In the genomic region with DNA sequence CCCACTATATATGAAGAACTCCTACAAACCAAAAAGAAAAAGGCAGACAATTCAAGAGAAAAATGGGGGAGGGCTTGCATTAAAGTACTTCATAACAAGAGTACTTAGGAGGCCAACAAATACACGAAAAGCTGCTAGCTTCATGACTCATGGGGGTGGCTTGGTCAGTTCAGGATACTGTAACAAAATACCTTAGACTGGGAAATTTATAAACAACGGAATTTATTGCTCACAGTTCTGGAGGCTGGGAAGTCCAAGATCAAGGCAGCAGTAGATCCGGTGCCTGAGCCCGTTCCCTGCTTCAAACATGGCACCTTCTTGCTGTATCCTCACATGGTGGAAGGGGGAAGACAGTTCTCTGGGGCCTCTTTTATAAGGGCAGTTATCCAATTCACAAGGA, we compare ENCODE assay signal across 18 cellular contexts.
DNase-seq lines count a peak whose midpoint lies in the region; ATAC-seq and TF ChIP-seq lines count a peak whose summit lies in the region.
"Had no signal": no experiment of that assay in that cellular context is flagged by ENCODE, and none has a peak within 500 bp of the region (broad histone marks: within the 10 kb centered on the region; RNA-seq: fewer than 3 reads in every experiment).

No MANE protein-coding gene starts in this region.

- no peak for TF ChIP-seq CTCF in astrocyte of the spinal cord (IDR thresholded peaks at IDR 0.05; ENCODE audit: low read depth, low read length)

- in situ Hi-C loops in astrocyte of the spinal cord (cut with HindIII; ENCODE audit: low sequenced_read_pairs), result no loop called here

- H3K4me3 ChIP-seq in astrocyte of the spinal cord (ENCODE audit: low read depth, low read length), result no peak overlapping the region
- H3K4me3 ChIP-seq: BLaER1 treated with 17β-estradiol and CSF1 and Interleukin-3, amounts not matched to agents 10 nM and 100 nM; esophagus squamous epithelium; mucosa of descending colon; uterus had no signal

- DNase-seq in AG08395 (ENCODE audit: low spot score), result peak; percentile 65
- DNase-seq in HT1080 (ENCODE audit: low read depth), result peak; percentile 86
- DNase-seq in astrocyte of the spinal cord (ENCODE audit: low read depth, low spot score), result peak; percentile 96
- DNase-seq in kidney glomerular epithelial cell (lab: John Stamatoyannopoulos, UW), result peak; percentile 27
- DNase-seq in pons (ENCODE audit: low spot score), result no peak
- no peak for DNase-seq in NCI-H1092 (lab: John Stamatoyannopoulos, UW)
- DNase-seq in AML-193 (lab: John Stamatoyannopoulos, UW), result no peak
- DNase-seq: activated CD8-positive, alpha-beta T cell treated with anti-CD3 and anti-CD28 coated beads for 36 hours; activated gamma-delta T cell treated with Interleukin-2 at 50 U/mL for 16 hours; esophagus squamous epithelium; GOT3; mucosa of descending colon; MV-4-11; NCI-H345; stimulated activated CD4-positive, alpha-beta T cell treated with anti-CD3 and anti-CD28 coated beads, Interleukin-2, amount 100 ng/mL, for 24 hours; uterus had no signal

- ATAC-seq in HG03571 (IDR thresholded peaks at IDR 0.05; ENCODE audit: unreplicated experiment), result no peak
- ATAC-seq: activated CD8-positive, alpha-beta T cell treated with anti-CD3 and anti-CD28 coated beads for 36 hours; mucosa of descending colon had no signal

Comparison
In these comparisons a context has a peak if more than half of its experiments do, and no peak if none do; other contexts are left out.
1. DNase-seq: peak in AG08395 (single experiment), HT1080 (single experiment), astrocyte of the spinal cord (single experiment) and kidney glomerular epithelial cell (single experiment); none in pons (single experiment), NCI-H1092 (single experiment) and AML-193 (0 of 2).